Comparison of ENCODE assay signal across 18 cellular contexts in genomic region chr15:57160823-57161560, GRCh38.
DNase-seq lines count a peak whose midpoint lies in the region; ATAC-seq and TF ChIP-seq lines count a peak whose summit lies in the region.
"Had no signal": no experiment of that assay in that cellular context is flagged by ENCODE, and none has a peak within 500 bp of the region (broad histone marks: within the 10 kb centered on the region; RNA-seq: fewer than 3 reads in every experiment).

No MANE protein-coding gene starts in this region.

- POLR2A ChIA-PET in IMR-90 (lab: Charles Lee; ENCODE audit: unreplicated experiment), result no interaction called here

- H4K91ac ChIP-seq in IMR-90 (ENCODE audit: insufficient read depth, low read depth, low read length) (peak overlapping the region; percentile 85), mesenchymal stem cell (ENCODE audit: low read length) (no peak overlapping the region)

- H2AK9ac ChIP-seq in IMR-90 (replicated peaks; ENCODE audit: low read depth, low read length, poor library complexity), result no peak overlapping the region

- H3K4me2 ChIP-seq in IMR-90 (ENCODE audit: low read depth, low read length), result no peak overlapping the region; the same call in 1 of the 2 replicates
- no peak overlapping the region for H3K4me2 ChIP-seq in mesenchymal stem cell (ENCODE audit: low read length, poor library complexity, severe bottlenecking)

- H3K4me3 ChIP-seq in IMR-90 (ENCODE audit: insufficient read depth, low read depth, low read length) (no peak overlapping the region), mesenchymal stem cell (ENCODE audit: insufficient read depth in 1 of 2, low read depth in 1 of 2, low read length in 2 of 2) (no peak overlapping the region)
- H3K4me3 ChIP-seq: SJSA1, tibial artery had no signal

- H2AFZ ChIP-seq in IMR-90 (replicated peaks; ENCODE audit: low read length, poor library complexity) (no peak overlapping the region), mesenchymal stem cell (ENCODE audit: low read depth, low read length) (no peak overlapping the region)

- H2BK120ac ChIP-seq in IMR-90 (ENCODE audit: low read depth, low read length), result peak overlapping the region; percentile 90
- no peak overlapping the region for H2BK120ac ChIP-seq in mesenchymal stem cell (ENCODE audit: low read depth, low read length)

- dilution Hi-C loops in IMR-90 (cut with HindIII; ENCODE audit: low sequenced_read_pairs, unreplicated experiment), result no loop called here

- H3K9ac ChIP-seq in IMR-90 (ENCODE audit: low read depth, low read length) (no peak overlapping the region), mesenchymal stem cell (ENCODE audit: low read length) (no peak overlapping the region)

- H4K8ac ChIP-seq in IMR-90 (ENCODE audit: low read depth in 2 of 2, low read length in 2 of 2), result peak overlapping the region; percentile 41 to 93; a peak in 3 of 4 replicates
- H4K8ac ChIP-seq in mesenchymal stem cell (ENCODE audit: low read length), result no peak overlapping the region

- peak overlapping the region; percentile 70; the same call in 1 of the 2 replicates for H3K56ac ChIP-seq in IMR-90 (ENCODE audit: extremely low read depth, insufficient read depth, low read length)

- H3K36me3 ChIP-seq in IMR-90 (ENCODE audit: control insufficient read depth, insufficient read depth, low read length), result peaks cover 2% of the 10 kb centered on the region
- H3K36me3 ChIP-seq in mesenchymal stem cell (ENCODE audit: control insufficient read depth in 1 of 2, insufficient read depth in 2 of 2, low read depth in 1 of 2, low read length in 2 of 2), result no peaks in the 10 kb centered on the region
- H3K36me3 ChIP-seq: SJSA1, tibial artery had no signal

- peak; percentile 12 for DNase-seq in AG08395 (ENCODE audit: low spot score)
- peak; percentile 88 for DNase-seq in IMR-90
- peak; percentile 60 for DNase-seq in amniotic epithelial cell (ENCODE audit: low read depth)
- peak; percentile 59 for DNase-seq in mesenchymal stem cell
- DNase-seq in GM13976 (ENCODE audit: low spot score), result no peak
- DNase-seq in activated CD4-positive, alpha-beta T cell treated with anti-CD3 and anti-CD28 coated beads, Interleukin-2, amount 50 U/mL, for 48 hours, result no peak
- no peak for DNase-seq in NCI-H748 (lab: John Stamatoyannopoulos, UW; ENCODE audit: unreplicated experiment)
- DNase-seq: activated effector memory CD4-positive, alpha-beta T cell treated with Interleukin-2 at 50 U/mL for 16 hours; DMS79 treated with DMSO at 0.1 percent for 48 hours; KG1; NCI-H1105; NCI-H2081 treated with DMSO at 0.1 percent for 48 hours; NCI-H510A treated with DMSO at 0.1 percent for 48 hours; stimulated activated naive CD4-positive, alpha-beta T cell; T-helper 9 cell; tibial artery had no signal

- peak overlapping the region; percentile 91; the same call in 1 of the 2 replicates for H2BK20ac ChIP-seq in IMR-90 (ENCODE audit: low read depth, low read length)

- H3K18ac ChIP-seq in IMR-90 (ENCODE audit: low read depth, low read length) (peak overlapping the region; percentile 99), mesenchymal stem cell (ENCODE audit: low read depth in 1 of 2, low read length in 2 of 2) (no peak overlapping the region)

- TF ChIP-seq POLR2A in IMR-90 (IDR thresholded peaks at IDR 0.05; ENCODE audit: low read depth, low read length), result no peak

- CTCF ChIA-PET in IMR-90 (lab: Yijun Ruan, JAX), result interaction anchor here (0.6 to 1.4 kb wide), 3 partner anchors 15 to 370 kb away, joined by 3 read pairs; no protein-coding TSS in a partner anchor

- H2AK5ac ChIP-seq in IMR-90 (ENCODE audit: low read depth, low read length) (peak overlapping the region; percentile 41; the same call in 1 of the 2 replicates), mesenchymal stem cell (ENCODE audit: low read length, severe bottlenecking) (no peak overlapping the region)

- peaks cover 8% of the 10 kb centered on the region for H4K20me1 ChIP-seq in IMR-90 (ENCODE audit: insufficient read depth, low read length)

- H2BK15ac ChIP-seq in IMR-90 (ENCODE audit: low read depth, low read length) (0 out of 3 replicates have a peak overlapping the region, but pooled peaks have one; percentile 9), mesenchymal stem cell (ENCODE audit: low read depth, poor library complexity, severe bottlenecking) (no peak overlapping the region)

- ATAC-seq in IMR-90 (ENCODE audit: low read depth), result peak; percentile 74
- ATAC-seq in GM18517 (IDR thresholded peaks at IDR 0.05; ENCODE audit: unreplicated experiment), result no peak

- no peaks in the 10 kb centered on the region for H3K9me3 ChIP-seq in IMR-90 (ENCODE audit: control insufficient read depth, insufficient read depth, low read length)
- no peaks in the 10 kb centered on the region for H3K9me3 ChIP-seq in mesenchymal stem cell (ENCODE audit: control insufficient read depth, low read length)
- H3K9me3 ChIP-seq: SJSA1, tibial artery had no signal

- no CpG with 5 or more reads among the region's 2 CpGs for WGBS in IMR-90 (ENCODE audit: extremely low coverage in 2 of 2, insufficient read length in 1 of 2), 2 experiments
- 64% methylated on average over 1 of the region's 2 CpGs for WGBS in mesenchymal stem cell

- H3K14ac ChIP-seq in IMR-90 (replicated peaks; ENCODE audit: low read depth, low read length) (peak overlapping the region; percentile 76), mesenchymal stem cell (ENCODE audit: low read length in 2 of 2) (no peak overlapping the region)

- no peak for TF ChIP-seq RAD21 in IMR-90 (IDR thresholded peaks at IDR 0.05; ENCODE audit: low read length)

- H3K9me1 ChIP-seq in IMR-90 (ENCODE audit: insufficient read depth, low read length), result peaks cover 18% of the 10 kb centered on the region

- intact Hi-C loops in IMR-90 (cut with micrococcal nuclease), result no loop called here

- H3K27ac ChIP-seq in IMR-90 (ENCODE audit: insufficient read depth, low read length) (peak overlapping the region; percentile 94), mesenchymal stem cell (ENCODE audit: low read length, poor library complexity, severe bottlenecking) (peak overlapping the region; percentile 34)
- H3K27ac ChIP-seq: SJSA1, tibial artery had no signal

- no peak overlapping the region for H2BK12ac ChIP-seq in mesenchymal stem cell (ENCODE audit: low read length in 2 of 2)

- in situ Hi-C loops in IMR-90 (cut with MboI; ENCODE audit: low sequenced_read_pairs), result no loop called here
- in situ Hi-C loops in GM13976 (cut with MboI; ENCODE audit: low sequenced_read_pairs, unreplicated experiment), result no loop called here

- peak overlapping the region; percentile 70 for H4K5ac ChIP-seq in IMR-90 (ENCODE audit: low read depth, low read length)

- H3K4ac ChIP-seq in IMR-90 (ENCODE audit: low read depth, low read length) (peak overlapping the region; percentile 88), mesenchymal stem cell (ENCODE audit: low read depth in 1 of 2, low read length in 2 of 2) (no peak overlapping the region)

- H3K79me1 ChIP-seq in IMR-90 (ENCODE audit: low read depth in 1 of 2, low read length in 2 of 2) (peaks cover 25 to 51% of the 10 kb centered on the region in 2 experiments), mesenchymal stem cell (replicated peaks; ENCODE audit: low read length, poor library complexity, severe bottlenecking) (peaks cover 20% of the 10 kb centered on the region)

- BruUV-seq in IMR-90 (replicated peaks; lab: Mats Ljungman, UMichigan), result no TSS peak

- H3K27me3 ChIP-seq in IMR-90 (ENCODE audit: control insufficient read depth, insufficient read depth, low read length) (no peaks in the 10 kb centered on the region), mesenchymal stem cell (ENCODE audit: control insufficient read depth in 1 of 2, insufficient read depth in 1 of 2, low read length in 2 of 2) (no peaks in the 10 kb centered on the region)
- H3K27me3 ChIP-seq: SJSA1, tibial artery had no signal

- H2BK5ac ChIP-seq in IMR-90 (ENCODE audit: low read depth, low read length, poor library complexity, severe bottlenecking), result peak overlapping the region; percentile 98
- no peak overlapping the region for H2BK5ac ChIP-seq in mesenchymal stem cell (ENCODE audit: low read depth, low read length, poor library complexity, severe bottlenecking)

- TF ChIP-seq CTCF in IMR-90 (conservative IDR thresholded peaks at IDR 0.05; ENCODE audit: low read depth, low read length) (no peak), GM13976 (IDR thresholded peaks at IDR 0.05; ENCODE audit: borderline replicate concordance, control extremely low read depth, extremely low read depth, insufficient read depth, missing control alignments) (no peak)

- H3K4me1 ChIP-seq in IMR-90 (ENCODE audit: control insufficient read depth, insufficient read depth, low read length) (peaks cover 21% of the 10 kb centered on the region), mesenchymal stem cell (ENCODE audit: control insufficient read depth, insufficient read depth, low read depth, low read length) (peaks cover 1% of the 10 kb centered on the region)

- H3K23ac ChIP-seq in IMR-90 (ENCODE audit: low read depth, low read length) (peak overlapping the region; percentile 66; the same call in 1 of the 2 replicates), mesenchymal stem cell (ENCODE audit: low read length in 2 of 2) (no peak overlapping the region)

TF ChIP-seq in IMR-90, 13 proteins besides CTCF, POLR2A, EP300 and RAD21:
- TF ChIP-seq MAFK (IDR thresholded peaks at IDR 0.05; ENCODE audit: low read depth, low read length) (peak; percentile 39; the same call in 1 of the 2 replicates), CEBPB (IDR thresholded peaks at IDR 0.05; ENCODE audit: low read depth, low read length) (peak; percentile 72), NFE2L2 (IDR thresholded peaks at IDR 0.05; ENCODE audit: low read depth, low read length) (no peak), RCOR1 (IDR thresholded peaks at IDR 0.05; ENCODE audit: insufficient replicate concordance, low read length) (peak; percentile 94)

Comparison
In these comparisons a context has a peak if more than half of its experiments do, and no peak if none do; other contexts are left out.
1. DNase-seq: peak in AG08395 (single experiment), IMR-90 (single experiment), amniotic epithelial cell (single experiment) and mesenchymal stem cell (single experiment); none in GM13976 (single experiment), activated CD4-positive, alpha-beta T cell treated with anti-CD3 and anti-CD28 coated beads, Interleukin-2, amount 50 U/mL, for 48 hours (0 of 2) and NCI-H748 (single experiment).